In genomic region chr2:217282531-217282930, GRCh38 we compare ENCODE assay signal across 22 cellular contexts.
"Had no signal": no experiment of that assay in that cellular context is flagged by ENCODE, and none has a peak within 500 bp of the region (broad histone marks: within the 10 kb centered on the region; RNA-seq: fewer than 3 reads in every experiment).

No MANE protein-coding gene starts in this region.

- H3K27me3 Mint-ChIP-seq: activated CD8-positive, alpha-beta T cell treated with anti-CD3 and anti-CD28 coated beads for 36 hours; activated T-helper 17 cell treated with anti-CD3 and anti-CD28 coated beads, Interleukin-2, amount 50 U/mL, for 72 hours; central memory CD8-positive, alpha-beta T cell; T-cell had no signal

- DNase-seq: activated B cell treated with CpG ODN at 0.5 μM for 24 hours; activated CD4-positive, alpha-beta T cell treated with anti-CD3 and anti-CD28 coated beads for 4 hours; activated CD8-positive, alpha-beta T cell treated with anti-CD3 and anti-CD28 coated beads for 36 hours; activated naive CD4-positive, alpha-beta T cell; activated naive CD8-positive, alpha-beta T cell treated with anti-CD3 and anti-CD28 coated beads, Interleukin-2, amount 10 ng/mL, durations not matched to agents 7 days and 5 days; activated T-cell treated with anti-CD3 and anti-CD28 coated beads, Interleukin-2, amount 50 U/mL, for 1 hour; amygdala; colonic mucosa; glutamatergic neuron; hypothalamus; kidney; left lung; occipital lobe; posterior cingulate gyrus; sigmoid colon; spleen; stimulated activated naive B cell treated with anti-CD40 and anti-IgM and Interleukin-4, amounts not matched to agents 10 μg/mL and 1 μg/mL and 100 μg/mL, for 72 hours; T-cell; upper lobe of left lung had no signal

- H3K4me3 ChIP-seq: colonic mucosa, left lung, sigmoid colon, spleen, thoracic aorta, upper lobe of left lung had no signal

- H3K27ac Mint-ChIP-seq: activated B cell treated with CpG ODN at 0.5 μM for 24 hours; activated CD8-positive, alpha-beta T cell treated with anti-CD3 and anti-CD28 coated beads for 36 hours; activated naive CD8-positive, alpha-beta T cell treated with anti-CD3 and anti-CD28 coated beads, Interleukin-2, amount 10 ng/mL, durations not matched to agents 7 days and 5 days; activated T-helper 17 cell treated with anti-CD3 and anti-CD28 coated beads, Interleukin-2, amount 50 U/mL, for 72 hours; stimulated activated naive B cell treated with anti-CD40 and anti-IgM and Interleukin-4, amounts not matched to agents 10 μg/mL and 1 μg/mL and 100 μg/mL, for 72 hours; T-cell had no signal

- H3K36me3 ChIP-seq: colonic mucosa, left lung, sigmoid colon, thoracic aorta, upper lobe of left lung had no signal

- H3K4me1 ChIP-seq: colonic mucosa, left lung had no signal

- H3K9me3 Mint-ChIP-seq: activated B cell treated with CpG ODN at 0.5 μM for 24 hours; activated CD8-positive, alpha-beta T cell treated with anti-CD3 and anti-CD28 coated beads for 36 hours; activated T-helper 17 cell treated with anti-CD3 and anti-CD28 coated beads, Interleukin-2, amount 50 U/mL, for 72 hours; T-cell had no signal

- H3K27me3 ChIP-seq: colonic mucosa, left lung, sigmoid colon, upper lobe of left lung had no signal

- H3K36me3 Mint-ChIP-seq: T-cell had no signal

- ATAC-seq: activated CD8-positive, alpha-beta T cell treated with anti-CD3 and anti-CD28 coated beads for 36 hours; activated T-helper 17 cell treated with anti-CD3 and anti-CD28 coated beads, Interleukin-2, amount 50 U/mL, for 72 hours; left lung; stimulated activated naive B cell treated with anti-CD40 and anti-IgM and Interleukin-4, amounts not matched to agents 10 μg/mL and 1 μg/mL and 100 μg/mL, for 72 hours; T-cell had no signal

- H3K27ac ChIP-seq: colonic mucosa, left lung, sigmoid colon, spleen, thoracic aorta, upper lobe of left lung had no signal

- H3K4me3 Mint-ChIP-seq: activated B cell treated with CpG ODN at 0.5 μM for 24 hours; activated CD8-positive, alpha-beta T cell treated with anti-CD3 and anti-CD28 coated beads for 36 hours; activated naive CD8-positive, alpha-beta T cell treated with anti-CD3 and anti-CD28 coated beads, Interleukin-2, amount 10 ng/mL, durations not matched to agents 7 days and 5 days; activated T-helper 17 cell treated with anti-CD3 and anti-CD28 coated beads, Interleukin-2, amount 50 U/mL, for 72 hours; central memory CD8-positive, alpha-beta T cell; stimulated activated naive B cell treated with anti-CD40 and anti-IgM and Interleukin-4, amounts not matched to agents 10 μg/mL and 1 μg/mL and 100 μg/mL, for 72 hours; T-cell had no signal

- H3K4me1 Mint-ChIP-seq: activated B cell treated with CpG ODN at 0.5 μM for 24 hours; activated naive CD8-positive, alpha-beta T cell treated with anti-CD3 and anti-CD28 coated beads, Interleukin-2, amount 10 ng/mL, durations not matched to agents 7 days and 5 days; activated T-helper 17 cell treated with anti-CD3 and anti-CD28 coated beads, Interleukin-2, amount 50 U/mL, for 72 hours; central memory CD8-positive, alpha-beta T cell; stimulated activated naive B cell treated with anti-CD40 and anti-IgM and Interleukin-4, amounts not matched to agents 10 μg/mL and 1 μg/mL and 100 μg/mL, for 72 hours; T-cell had no signal
